Comparison of ENCODE assay signal across 2 cellular contexts in the genomic region with DNA sequence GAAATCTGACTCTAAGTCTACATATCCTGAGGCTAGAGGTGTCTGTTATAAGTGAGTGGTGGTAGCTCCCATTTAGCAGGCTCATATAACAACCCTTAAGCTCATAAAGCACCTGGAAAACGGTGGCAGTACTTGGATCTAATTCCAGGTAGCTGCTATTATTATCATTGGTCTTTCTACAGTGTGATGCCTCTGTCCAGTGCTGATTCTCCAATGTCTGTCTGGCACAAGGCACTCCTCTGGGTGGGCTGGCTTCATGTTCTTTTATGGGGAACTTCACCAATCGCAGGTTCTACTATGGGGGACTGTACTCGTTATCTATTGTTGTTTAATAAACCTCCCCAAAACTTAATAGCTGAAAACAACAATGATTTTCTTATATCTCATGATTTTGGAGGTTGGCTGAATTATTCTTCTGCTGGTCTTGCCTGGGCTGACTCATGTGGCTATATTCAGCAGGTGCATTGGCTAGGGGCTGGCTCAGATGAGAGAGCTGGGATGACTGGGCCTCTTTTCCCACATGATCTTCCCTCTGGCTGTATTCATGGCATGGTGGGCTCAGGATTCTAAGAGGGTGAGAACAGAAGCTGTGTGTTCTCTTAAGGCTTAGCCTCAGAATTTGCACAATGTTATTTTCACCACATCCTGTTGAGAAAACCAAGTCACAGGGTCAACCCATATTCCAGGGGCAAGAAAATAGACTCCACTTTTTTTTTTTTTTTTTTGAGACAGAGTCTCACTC.
TF ChIP-seq lines count a peak whose summit lies in the region.

No MANE protein-coding gene starts in this region.

TF ChIP-seq in HepG2, 621 proteins besides CTCF, POLR2A, EP300 and RAD21 (continued from another document and continues in another):
- TF ChIP-seq, protein P1, sequence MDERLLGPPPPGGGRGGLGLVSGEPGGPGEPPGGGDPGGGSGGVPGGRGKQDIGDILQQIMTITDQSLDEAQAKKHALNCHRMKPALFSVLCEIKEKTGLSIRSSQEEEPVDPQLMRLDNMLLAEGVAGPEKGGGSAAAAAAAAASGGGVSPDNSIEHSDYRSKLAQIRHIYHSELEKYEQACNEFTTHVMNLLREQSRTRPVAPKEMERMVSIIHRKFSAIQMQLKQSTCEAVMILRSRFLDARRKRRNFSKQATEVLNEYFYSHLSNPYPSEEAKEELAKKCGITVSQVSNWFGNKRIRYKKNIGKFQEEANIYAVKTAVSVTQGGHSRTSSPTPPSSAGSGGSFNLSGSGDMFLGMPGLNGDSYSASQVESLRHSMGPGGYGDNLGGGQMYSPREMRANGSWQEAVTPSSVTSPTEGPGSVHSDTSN (CRISPR knock-in tag; IDR thresholded peaks at IDR 0.05): no peak
- TF ChIP-seq KAT7 (CRISPR knock-in tag; IDR thresholded peaks at IDR 0.05; ENCODE audit: borderline replicate concordance) (no peak), ATF1 (CRISPR knock-in tag; IDR thresholded peaks at IDR 0.05) (no peak), ZFP41 (CRISPR knock-in tag; IDR thresholded peaks at IDR 0.05; ENCODE audit: borderline replicate concordance) (no peak)
- TF ChIP-seq, protein P2, sequence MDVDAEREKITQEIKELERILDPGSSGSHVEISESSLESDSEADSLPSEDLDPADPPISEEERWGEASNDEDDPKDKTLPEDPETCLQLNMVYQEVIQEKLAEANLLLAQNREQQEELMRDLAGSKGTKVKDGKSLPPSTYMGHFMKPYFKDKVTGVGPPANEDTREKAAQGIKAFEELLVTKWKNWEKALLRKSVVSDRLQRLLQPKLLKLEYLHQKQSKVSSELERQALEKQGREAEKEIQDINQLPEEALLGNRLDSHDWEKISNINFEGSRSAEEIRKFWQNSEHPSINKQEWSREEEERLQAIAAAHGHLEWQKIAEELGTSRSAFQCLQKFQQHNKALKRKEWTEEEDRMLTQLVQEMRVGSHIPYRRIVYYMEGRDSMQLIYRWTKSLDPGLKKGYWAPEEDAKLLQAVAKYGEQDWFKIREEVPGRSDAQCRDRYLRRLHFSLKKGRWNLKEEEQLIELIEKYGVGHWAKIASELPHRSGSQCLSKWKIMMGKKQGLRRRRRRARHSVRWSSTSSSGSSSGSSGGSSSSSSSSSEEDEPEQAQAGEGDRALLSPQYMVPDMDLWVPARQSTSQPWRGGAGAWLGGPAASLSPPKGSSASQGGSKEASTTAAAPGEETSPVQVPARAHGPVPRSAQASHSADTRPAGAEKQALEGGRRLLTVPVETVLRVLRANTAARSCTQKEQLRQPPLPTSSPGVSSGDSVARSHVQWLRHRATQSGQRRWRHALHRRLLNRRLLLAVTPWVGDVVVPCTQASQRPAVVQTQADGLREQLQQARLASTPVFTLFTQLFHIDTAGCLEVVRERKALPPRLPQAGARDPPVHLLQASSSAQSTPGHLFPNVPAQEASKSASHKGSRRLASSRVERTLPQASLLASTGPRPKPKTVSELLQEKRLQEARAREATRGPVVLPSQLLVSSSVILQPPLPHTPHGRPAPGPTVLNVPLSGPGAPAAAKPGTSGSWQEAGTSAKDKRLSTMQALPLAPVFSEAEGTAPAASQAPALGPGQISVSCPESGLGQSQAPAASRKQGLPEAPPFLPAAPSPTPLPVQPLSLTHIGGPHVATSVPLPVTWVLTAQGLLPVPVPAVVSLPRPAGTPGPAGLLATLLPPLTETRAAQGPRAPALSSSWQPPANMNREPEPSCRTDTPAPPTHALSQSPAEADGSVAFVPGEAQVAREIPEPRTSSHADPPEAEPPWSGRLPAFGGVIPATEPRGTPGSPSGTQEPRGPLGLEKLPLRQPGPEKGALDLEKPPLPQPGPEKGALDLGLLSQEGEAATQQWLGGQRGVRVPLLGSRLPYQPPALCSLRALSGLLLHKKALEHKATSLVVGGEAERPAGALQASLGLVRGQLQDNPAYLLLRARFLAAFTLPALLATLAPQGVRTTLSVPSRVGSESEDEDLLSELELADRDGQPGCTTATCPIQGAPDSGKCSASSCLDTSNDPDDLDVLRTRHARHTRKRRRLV (CRISPR knock-in tag; IDR thresholded peaks at IDR 0.05): no peak
- TF ChIP-seq, protein P3, sequence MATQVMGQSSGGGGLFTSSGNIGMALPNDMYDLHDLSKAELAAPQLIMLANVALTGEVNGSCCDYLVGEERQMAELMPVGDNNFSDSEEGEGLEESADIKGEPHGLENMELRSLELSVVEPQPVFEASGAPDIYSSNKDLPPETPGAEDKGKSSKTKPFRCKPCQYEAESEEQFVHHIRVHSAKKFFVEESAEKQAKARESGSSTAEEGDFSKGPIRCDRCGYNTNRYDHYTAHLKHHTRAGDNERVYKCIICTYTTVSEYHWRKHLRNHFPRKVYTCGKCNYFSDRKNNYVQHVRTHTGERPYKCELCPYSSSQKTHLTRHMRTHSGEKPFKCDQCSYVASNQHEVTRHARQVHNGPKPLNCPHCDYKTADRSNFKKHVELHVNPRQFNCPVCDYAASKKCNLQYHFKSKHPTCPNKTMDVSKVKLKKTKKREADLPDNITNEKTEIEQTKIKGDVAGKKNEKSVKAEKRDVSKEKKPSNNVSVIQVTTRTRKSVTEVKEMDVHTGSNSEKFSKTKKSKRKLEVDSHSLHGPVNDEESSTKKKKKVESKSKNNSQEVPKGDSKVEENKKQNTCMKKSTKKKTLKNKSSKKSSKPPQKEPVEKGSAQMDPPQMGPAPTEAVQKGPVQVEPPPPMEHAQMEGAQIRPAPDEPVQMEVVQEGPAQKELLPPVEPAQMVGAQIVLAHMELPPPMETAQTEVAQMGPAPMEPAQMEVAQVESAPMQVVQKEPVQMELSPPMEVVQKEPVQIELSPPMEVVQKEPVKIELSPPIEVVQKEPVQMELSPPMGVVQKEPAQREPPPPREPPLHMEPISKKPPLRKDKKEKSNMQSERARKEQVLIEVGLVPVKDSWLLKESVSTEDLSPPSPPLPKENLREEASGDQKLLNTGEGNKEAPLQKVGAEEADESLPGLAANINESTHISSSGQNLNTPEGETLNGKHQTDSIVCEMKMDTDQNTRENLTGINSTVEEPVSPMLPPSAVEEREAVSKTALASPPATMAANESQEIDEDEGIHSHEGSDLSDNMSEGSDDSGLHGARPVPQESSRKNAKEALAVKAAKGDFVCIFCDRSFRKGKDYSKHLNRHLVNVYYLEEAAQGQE (IDR thresholded peaks at IDR 0.05; ENCODE audit: borderline replicate concordance in 1 of 2, low read depth in 1 of 2, low read length in 2 of 2): peak; percentile 50 to 93
- TF ChIP-seq, protein P4, sequence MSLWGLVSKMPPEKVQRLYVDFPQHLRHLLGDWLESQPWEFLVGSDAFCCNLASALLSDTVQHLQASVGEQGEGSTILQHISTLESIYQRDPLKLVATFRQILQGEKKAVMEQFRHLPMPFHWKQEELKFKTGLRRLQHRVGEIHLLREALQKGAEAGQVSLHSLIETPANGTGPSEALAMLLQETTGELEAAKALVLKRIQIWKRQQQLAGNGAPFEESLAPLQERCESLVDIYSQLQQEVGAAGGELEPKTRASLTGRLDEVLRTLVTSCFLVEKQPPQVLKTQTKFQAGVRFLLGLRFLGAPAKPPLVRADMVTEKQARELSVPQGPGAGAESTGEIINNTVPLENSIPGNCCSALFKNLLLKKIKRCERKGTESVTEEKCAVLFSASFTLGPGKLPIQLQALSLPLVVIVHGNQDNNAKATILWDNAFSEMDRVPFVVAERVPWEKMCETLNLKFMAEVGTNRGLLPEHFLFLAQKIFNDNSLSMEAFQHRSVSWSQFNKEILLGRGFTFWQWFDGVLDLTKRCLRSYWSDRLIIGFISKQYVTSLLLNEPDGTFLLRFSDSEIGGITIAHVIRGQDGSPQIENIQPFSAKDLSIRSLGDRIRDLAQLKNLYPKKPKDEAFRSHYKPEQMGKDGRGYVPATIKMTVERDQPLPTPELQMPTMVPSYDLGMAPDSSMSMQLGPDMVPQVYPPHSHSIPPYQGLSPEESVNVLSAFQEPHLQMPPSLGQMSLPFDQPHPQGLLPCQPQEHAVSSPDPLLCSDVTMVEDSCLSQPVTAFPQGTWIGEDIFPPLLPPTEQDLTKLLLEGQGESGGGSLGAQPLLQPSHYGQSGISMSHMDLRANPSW (CRISPR knock-in tag; IDR thresholded peaks at IDR 0.05; ENCODE audit: borderline replicate concordance): no peak

TF ChIP-seq in K562, 482 proteins besides CTCF, POLR2A, EP300 and RAD21 (continued from another document):
- TF ChIP-seq, protein P5, sequence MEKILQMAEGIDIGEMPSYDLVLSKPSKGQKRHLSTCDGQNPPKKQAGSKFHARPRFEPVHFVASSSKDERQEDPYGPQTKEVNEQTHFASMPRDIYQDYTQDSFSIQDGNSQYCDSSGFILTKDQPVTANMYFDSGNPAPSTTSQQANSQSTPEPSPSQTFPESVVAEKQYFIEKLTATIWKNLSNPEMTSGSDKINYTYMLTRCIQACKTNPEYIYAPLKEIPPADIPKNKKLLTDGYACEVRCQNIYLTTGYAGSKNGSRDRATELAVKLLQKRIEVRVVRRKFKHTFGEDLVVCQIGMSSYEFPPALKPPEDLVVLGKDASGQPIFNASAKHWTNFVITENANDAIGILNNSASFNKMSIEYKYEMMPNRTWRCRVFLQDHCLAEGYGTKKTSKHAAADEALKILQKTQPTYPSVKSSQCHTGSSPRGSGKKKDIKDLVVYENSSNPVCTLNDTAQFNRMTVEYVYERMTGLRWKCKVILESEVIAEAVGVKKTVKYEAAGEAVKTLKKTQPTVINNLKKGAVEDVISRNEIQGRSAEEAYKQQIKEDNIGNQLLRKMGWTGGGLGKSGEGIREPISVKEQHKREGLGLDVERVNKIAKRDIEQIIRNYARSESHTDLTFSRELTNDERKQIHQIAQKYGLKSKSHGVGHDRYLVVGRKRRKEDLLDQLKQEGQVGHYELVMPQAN (IDR thresholded peaks at IDR 0.05; ENCODE audit: borderline replicate concordance): no peak
- TF ChIP-seq, protein P6, sequence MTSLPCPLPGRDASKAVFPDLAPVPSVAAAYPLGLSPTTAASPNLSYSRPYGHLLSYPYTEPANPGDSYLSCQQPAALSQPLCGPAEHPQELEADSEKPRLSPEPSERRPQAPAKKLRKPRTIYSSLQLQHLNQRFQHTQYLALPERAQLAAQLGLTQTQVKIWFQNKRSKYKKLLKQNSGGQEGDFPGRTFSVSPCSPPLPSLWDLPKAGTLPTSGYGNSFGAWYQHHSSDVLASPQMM (CRISPR knock-in tag; IDR thresholded peaks at IDR 0.05): no peak
- peak; percentile 61; the same call in 1 of the 2 replicates for TF ChIP-seq MIER1 (IDR thresholded peaks at IDR 0.05; ENCODE audit: low read depth)
- no peak for TF ChIP-seq NCOR1 (IDR thresholded peaks at IDR 0.05)
- no peak for TF ChIP-seq ARHGAP35 (IDR thresholded peaks at IDR 0.05; ENCODE audit: partially characterized antibody)
- no peak for TF ChIP-seq CREB1 (IDR thresholded peaks at IDR 0.05)
- TF ChIP-seq CREB1 (CRISPR knock-in tag; IDR thresholded peaks at IDR 0.05): no peak
- no peak for TF ChIP-seq HLTF (IDR thresholded peaks at IDR 0.05)
